ENCODE assay signal across 15 cellular contexts in the genomic region with DNA sequence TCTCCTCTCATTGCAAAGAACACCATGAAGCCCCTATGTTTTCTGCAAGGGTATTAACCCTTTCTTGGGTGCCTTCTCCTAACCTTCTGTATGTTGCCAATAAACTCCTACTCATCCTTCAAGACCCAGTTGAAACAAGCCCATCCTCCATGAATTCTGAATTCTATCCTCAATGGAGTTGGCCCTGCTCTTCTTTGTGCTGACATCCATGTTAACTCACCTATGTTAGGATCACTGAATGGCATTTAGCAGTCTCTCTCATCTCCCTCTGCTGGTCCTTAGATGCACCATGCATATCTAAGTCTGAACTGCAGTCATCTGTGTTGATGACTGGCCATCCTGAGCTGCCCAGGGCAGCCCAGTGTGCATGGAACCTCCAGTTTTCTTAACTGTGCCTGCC.
A peak's percentile ranks its signal among the peaks of the same experiment; 100 is the strongest.
DNase-seq lines count a peak whose midpoint lies in the region; ATAC-seq and TF ChIP-seq lines count a peak whose summit lies in the region.
"Had no signal": no experiment of that assay in that cellular context is flagged by ENCODE, and none has a peak within 500 bp of the region (broad histone marks: within the 10 kb centered on the region; RNA-seq: fewer than 3 reads in every experiment).

No MANE protein-coding gene starts in this region.

- no TSS peak for BruUV-seq in PC-3 (replicated peaks; lab: Mats Ljungman, UMichigan)

- H3K9me3 Mint-ChIP-seq in type B pancreatic cell = no peaks in the 10 kb centered on the region
- H3K9me3 Mint-ChIP-seq: memory B cell had no signal

- H3K4me3 Mint-ChIP-seq in type B pancreatic cell = no peak overlapping the region
- H3K4me3 Mint-ChIP-seq: activated CD4-positive, alpha-beta T cell treated with anti-CD3 and anti-CD28 coated beads for 36 hours; memory B cell had no signal

- H3K36me3 Mint-ChIP-seq in type B pancreatic cell = no peaks in the 10 kb centered on the region

- no peaks in the 10 kb centered on the region for H3F3A ChIP-seq in PC-3 (ENCODE audit: low read length, unreplicated experiment)

- H3K79me2 ChIP-seq in PC-3 (ENCODE audit: low read length) = no peaks in the 10 kb centered on the region

- H3K27ac ChIP-seq in PC-3 (ENCODE audit: low read length) = no peak overlapping the region
- no peak overlapping the region for H3K27ac ChIP-seq in foreskin keratinocyte
- H3K27ac ChIP-seq: adrenal gland, KMS-11, thoracic aorta had no signal

- no peak overlapping the region for H3K9ac ChIP-seq in PC-3 (ENCODE audit: low read length)
- H3K9ac ChIP-seq: KMS-11 had no signal

- DNase-seq in NCI-H82 (lab: John Stamatoyannopoulos, UW) (peak; percentile 11), NCI-H82 treated with DMSO at 0.1 percent for 48 hours (lab: John Stamatoyannopoulos, UW; ENCODE audit: unreplicated experiment) (no peak), PC-3 (peak; percentile 31), foreskin keratinocyte (peak in 1 of 2 donors; percentile 1), type B pancreatic cell (ENCODE audit: extremely low spot score, unreplicated experiment) (no peak), HEK293T (ENCODE audit: extremely low spot score) (no peak)
- DNase-seq: activated CD4-positive, alpha-beta T cell treated with anti-CD3 and anti-CD28 coated beads for 36 hours; activated T-cell treated with anti-CD3 and anti-CD28 coated beads, Interleukin-2, amount 50 U/mL, for 48 hours; adrenal gland; NCI-H2171 had no signal

- peaks cover 47% of the 10 kb centered on the region for H3K27me3 Mint-ChIP-seq in type B pancreatic cell
- H3K27me3 Mint-ChIP-seq: activated CD4-positive, alpha-beta T cell treated with anti-CD3 and anti-CD28 coated beads for 36 hours; memory B cell had no signal

- no peaks in the 10 kb centered on the region for H3K9me3 ChIP-seq in PC-3 (ENCODE audit: low read length)
- H3K9me3 ChIP-seq: adrenal gland, thoracic aorta had no signal

- POLR2A ChIA-PET in PC-3 (lab: Charles Lee; ENCODE audit: unreplicated experiment) (no interaction called here), HEK293T (lab: Yijun Ruan, JAX) (no interaction called here)

- H3K4me1 ChIP-seq in PC-3 (ENCODE audit: insufficient read depth, low read length) (peaks cover 11% of the 10 kb centered on the region), foreskin keratinocyte (no peaks in the 10 kb centered on the region)
- H3K4me1 ChIP-seq: adrenal gland had no signal

- no peak overlapping the region for H3K27ac Mint-ChIP-seq in type B pancreatic cell
- H3K27ac Mint-ChIP-seq: activated CD4-positive, alpha-beta T cell treated with anti-CD3 and anti-CD28 coated beads for 36 hours; memory B cell had no signal

- H3K4me3 ChIP-seq in PC-3 (ENCODE audit: low read length) = no peak overlapping the region
- H3K4me3 ChIP-seq: adrenal gland, thoracic aorta had no signal

- H3K9me2 ChIP-seq in PC-3 (replicated peaks; ENCODE audit: low read length) = no peaks in the 10 kb centered on the region

- no peaks in the 10 kb centered on the region for H3K36me3 ChIP-seq in PC-3 (ENCODE audit: low read depth, low read length)
- H3K36me3 ChIP-seq: adrenal gland, thoracic aorta had no signal

- peak; percentile 49 for TF ChIP-seq CTCF in PC-3 (conservative IDR thresholded peaks at IDR 0.05; ENCODE audit: low read depth, low read length)
- TF ChIP-seq CTCF in foreskin keratinocyte (conservative IDR thresholded peaks at IDR 0.05) = peak; percentile 27
- TF ChIP-seq CTCF in type B pancreatic cell (conservative IDR thresholded peaks at IDR 0.05) = peak; percentile 32

- H4K20me1 ChIP-seq in PC-3 (ENCODE audit: low read length) = no peaks in the 10 kb centered on the region

- H2AFZ ChIP-seq in PC-3 (ENCODE audit: low read length) = no peak overlapping the region

- H3K4me2 ChIP-seq in PC-3 (ENCODE audit: low read length) = no peak overlapping the region
- H3K4me2 ChIP-seq: KMS-11 had no signal

- no peaks in the 10 kb centered on the region for H3K4me1 Mint-ChIP-seq in type B pancreatic cell (ENCODE audit: unreplicated experiment)
- H3K4me1 Mint-ChIP-seq: memory B cell had no signal

- ATAC-seq in PC-3 = peak; percentile 77
- ATAC-seq in foreskin keratinocyte = no peak
- ATAC-seq in GM21367 (IDR thresholded peaks at IDR 0.05; ENCODE audit: unreplicated experiment) = no peak
- ATAC-seq in GM18858 (IDR thresholded peaks at IDR 0.05; ENCODE audit: unreplicated experiment) = no peak
- ATAC-seq: activated CD4-positive, alpha-beta T cell treated with anti-CD3 and anti-CD28 coated beads for 36 hours had no signal

- CTCF ChIA-PET in PC-3 (lab: Charles Lee) (interaction anchor here (0.5 to 0.7 kb wide), 3 partner anchors 130 to 168 kb away, joined by 3 to 6 read pairs (median 5); partner anchors contain the start of gene BUB3), HEK293T (lab: Yijun Ruan, JAX) (no interaction called here)

- H3K27me3 ChIP-seq in PC-3 (ENCODE audit: low read length) = no peaks in the 10 kb centered on the region
- peaks cover 4% of the 10 kb centered on the region for H3K27me3 ChIP-seq in foreskin keratinocyte
- H3K27me3 ChIP-seq: adrenal gland had no signal

- intact Hi-C loops in PC-3 (cut with micrococcal nuclease) = no loop called here

TF ChIP-seq in HEK293T, 16 proteins besides CTCF, POLR2A, EP300 and RAD21:
- TF ChIP-seq FOXM1 (IDR thresholded peaks at IDR 0.05; ENCODE audit: borderline replicate concordance) (no peak), L3MBTL2 (conservative IDR thresholded peaks at IDR 0.05) (no peak), FOXK2 (IDR thresholded peaks at IDR 0.05) (no peak)

Comparison
In these comparisons a context has a peak if more than half of its experiments do, and no peak if none do; other contexts are left out.
1. DNase-seq: peak in NCI-H82 (single experiment) and PC-3 (single experiment); none in NCI-H82 treated with DMSO at 0.1 percent for 48 hours (single experiment), type B pancreatic cell (single experiment) and HEK293T (single experiment).
2. Peak in every context shown above with its lines, with median percentiles within 50 percentile points of each other: CTCF ChIP-seq.